8 cellular contexts compared by ENCODE assay signal in the genomic region with DNA sequence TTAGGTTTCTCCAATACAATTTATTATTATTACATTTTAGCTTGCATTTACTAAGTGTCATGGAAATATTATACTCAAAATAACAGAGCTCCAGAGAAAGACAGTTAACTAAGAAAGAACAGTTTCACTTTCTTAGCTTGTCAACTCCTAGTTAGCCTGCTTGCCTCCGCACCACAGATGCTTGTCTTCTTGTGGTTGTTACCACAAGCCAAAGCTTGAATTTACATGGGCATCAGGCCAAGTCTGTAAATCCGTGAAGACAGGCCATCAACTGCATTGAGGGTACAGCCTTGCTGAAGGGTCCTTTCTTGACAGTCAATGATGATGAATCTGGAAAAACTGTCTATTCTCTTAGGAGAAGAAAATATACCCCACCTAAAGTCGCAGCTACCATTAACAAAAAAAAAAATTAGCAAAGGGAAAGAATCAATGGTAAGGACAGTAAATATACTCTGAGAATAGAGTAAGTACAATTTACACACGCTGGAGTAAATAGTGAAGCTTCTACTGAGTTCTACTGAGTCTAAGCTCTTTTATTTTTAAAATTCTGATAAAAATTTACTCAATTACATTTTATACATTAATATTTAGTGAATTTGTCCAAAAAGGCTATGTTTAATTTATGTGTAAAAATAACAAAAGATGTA. TPM values are rescaled to one million over a fixed set of nuclear protein-coding genes. Genes with fewer than 3 reads are reported as not detected.
DNase-seq lines count a peak whose midpoint lies in the region; ATAC-seq and TF ChIP-seq lines count a peak whose summit lies in the region.

No MANE protein-coding gene starts in this region.

- peak; percentile 88 for ATAC-seq in GM21367 (IDR thresholded peaks at IDR 0.05; ENCODE audit: unreplicated experiment)

- H3K27ac Mint-ChIP-seq in chondrocyte (ENCODE audit: unreplicated experiment): peak overlapping the region; percentile 77

- H3K9me3 Mint-ChIP-seq in chondrocyte (ENCODE audit: low read depth): no peaks in the 10 kb centered on the region

- TF ChIP-seq CTCF in chondrocyte (IDR thresholded peaks at IDR 0.05): no peak

- DNase-seq in Daoy (ENCODE audit: low read depth) (peak; percentile 77), KG1 (lab: John Stamatoyannopoulos, UW) (peak; percentile 68), UCSD-AML1 (lab: John Stamatoyannopoulos, UW; ENCODE audit: unreplicated experiment) (peak; percentile 27), chondrocyte (ENCODE audit: low spot score) (peak; percentile 25), NCI-H1694 (lab: John Stamatoyannopoulos, UW) (no peak), germinal center (ENCODE audit: low spot score) (no peak)
- DNase-seq in stimulated activated CD4-positive, alpha-beta T cell treated with anti-CD3 and anti-CD28 coated beads, Interleukin-2, amount 100 ng/mL, for 48 hours: peak; percentile 46 to 49

- peak overlapping the region; percentile 40 for H3K4me3 Mint-ChIP-seq in chondrocyte (ENCODE audit: unreplicated experiment)

- H3K4me1 Mint-ChIP-seq in chondrocyte (ENCODE audit: low read depth): peaks cover 25% of the 10 kb centered on the region

- no peaks in the 10 kb centered on the region for H3K27me3 Mint-ChIP-seq in chondrocyte (ENCODE audit: low read depth)

- H3K36me3 Mint-ChIP-seq in chondrocyte (ENCODE audit: low read depth): peaks cover 6% of the 10 kb centered on the region

RNA-seq across cellular contexts. Expression of a gene that starts 15.6 kb away (rescaled TPM):
- total RNA-seq in Daoy (2014; rRNA removed; shearing (Covaris generic)): 62.5 and 67.5 TPM in 2 replicates
- total RNA-seq in chondrocyte: 94.0 to 116 TPM (median 111 TPM) in 3 replicates

RNA-seq across cellular contexts. Expression of a gene that starts 33.6 kb away (rescaled TPM):
- total RNA-seq in Daoy (2014; rRNA removed; shearing (Covaris generic)): 28.2 and 31.7 TPM in 2 replicates
- total RNA-seq in chondrocyte: 24.6 to 30.8 TPM (median 27.9 TPM) in 3 replicates

Comparison
In these comparisons a context has a peak if more than half of its experiments do, and no peak if none do; other contexts are left out.
1. DNase-seq: peak in Daoy (single experiment), KG1 (single experiment), UCSD-AML1 (single experiment), chondrocyte (single experiment) and stimulated activated CD4-positive, alpha-beta T cell treated with anti-CD3 and anti-CD28 coated beads, Interleukin-2, amount 100 ng/mL, for 48 hours (2 of 2); none in NCI-H1694 (single experiment) and germinal center (single experiment).